ENCODE assay signal across 16 cellular contexts in the genomic region with DNA sequence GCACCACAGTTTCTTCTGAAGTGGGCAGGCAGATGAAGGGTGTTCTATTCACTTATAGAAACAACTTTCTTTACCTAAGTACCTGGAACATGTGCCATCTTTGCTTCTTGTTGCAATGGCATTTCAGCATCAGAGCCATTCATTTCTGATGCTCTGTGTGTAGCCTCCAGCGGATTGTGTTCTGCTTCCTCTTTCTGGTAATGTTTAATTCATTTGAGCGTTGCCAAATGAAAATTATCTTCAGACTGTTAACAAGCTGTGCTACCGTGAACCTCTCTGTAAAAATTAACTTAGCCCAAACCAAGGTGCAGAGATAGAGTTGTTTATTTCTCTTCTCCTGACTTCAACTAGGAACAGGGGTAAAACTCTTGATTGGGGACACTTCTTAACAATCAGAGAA.
DNase-seq lines count a peak whose midpoint lies in the region; ATAC-seq and TF ChIP-seq lines count a peak whose summit lies in the region.
"Had no signal": no experiment of that assay in that cellular context is flagged by ENCODE, and none has a peak within 500 bp of the region (broad histone marks: within the 10 kb centered on the region; RNA-seq: fewer than 3 reads in every experiment).

No MANE protein-coding gene starts in this region.

- DNase-seq in left colon (no peak), Caco-2 (no peak), NK-92 (lab: John Stamatoyannopoulos, UW; ENCODE audit: unreplicated experiment) (no peak), H4 (ENCODE audit: low spot score) (no peak), tibial artery (no peak)
- DNase-seq: activated T-cell treated with anti-CD3 and anti-CD28 coated beads, Interleukin-2, amount 50 U/mL, for 4 hours; PC-9; substantia nigra had no signal

- peaks cover 4% of the 10 kb centered on the region for H3K27me3 Mint-ChIP-seq in Caco-2 (ENCODE audit: insufficient read depth, unreplicated experiment)

- no peak overlapping the region for H3K4me3 Mint-ChIP-seq in Caco-2 (ENCODE audit: unreplicated experiment)
- H3K4me3 Mint-ChIP-seq: activated T-cell treated with anti-CD3 and anti-CD28 coated beads, Interleukin-2, amount 50 U/mL, for 4 hours had no signal

- no peaks in the 10 kb centered on the region for H3K4me1 Mint-ChIP-seq in Caco-2 (ENCODE audit: low read depth, unreplicated experiment)

- ATAC-seq in GM19025 (IDR thresholded peaks at IDR 0.05; ENCODE audit: low read depth, unreplicated experiment) = peak; percentile 79
- ATAC-seq in GM21576 (IDR thresholded peaks at IDR 0.05; ENCODE audit: unreplicated experiment) = peak; percentile 66
- peak; percentile 90 for ATAC-seq in HG03175 (IDR thresholded peaks at IDR 0.05; ENCODE audit: unreplicated experiment)
- ATAC-seq in left colon = peak; percentile 98
- ATAC-seq: activated CD4-positive, CD25-positive, alpha-beta regulatory T cell treated with anti-CD3 and anti-CD28 coated beads, Interleukin-2, amount 50 U/mL, for 24 hours; activated T-cell treated with anti-CD3 and anti-CD28 coated beads, Interleukin-2, amount 50 U/mL, for 4 hours; esophagus mucosa had no signal

- H3K9me3 ChIP-seq in Caco-2 = no peaks in the 10 kb centered on the region
- no peaks in the 10 kb centered on the region for H3K9me3 ChIP-seq in tibial artery
- H3K9me3 ChIP-seq: BLaER1 treated with 17β-estradiol and CSF1 and Interleukin-3, amounts not matched to agents 10 nM and 100 nM; neutrophil had no signal

- POLR2A ChIA-PET in Caco-2 (lab: Charles Lee) = no interaction called here

- H3K9me3 Mint-ChIP-seq in Caco-2 (ENCODE audit: unreplicated experiment) = no peaks in the 10 kb centered on the region
- H3K9me3 Mint-ChIP-seq: activated T-cell treated with anti-CD3 and anti-CD28 coated beads, Interleukin-2, amount 50 U/mL, for 4 hours had no signal

- H3K27ac ChIP-seq in tibial artery = no peak overlapping the region
- H3K27ac ChIP-seq: BLaER1 treated with 17β-estradiol and CSF1 and Interleukin-3, amounts not matched to agents 10 nM and 100 nM; HL-60; neutrophil; PC-9 had no signal

- H3K36me3 ChIP-seq in Caco-2 (ENCODE audit: control insufficient read depth, insufficient read depth, low read length) = no peaks in the 10 kb centered on the region
- H3K36me3 ChIP-seq in tibial artery = no peaks in the 10 kb centered on the region
- H3K36me3 ChIP-seq: BLaER1 treated with 17β-estradiol and CSF1 and Interleukin-3, amounts not matched to agents 10 nM and 100 nM; neutrophil had no signal

- H3K36me3 Mint-ChIP-seq in Caco-2 (ENCODE audit: insufficient read depth, unreplicated experiment) = no peaks in the 10 kb centered on the region

- no peaks in the 10 kb centered on the region for H3K27me3 ChIP-seq in Caco-2 (replicated peaks; ENCODE audit: control insufficient read depth, insufficient read depth, low read length)
- no peaks in the 10 kb centered on the region for H3K27me3 ChIP-seq in tibial artery
- H3K27me3 ChIP-seq: BLaER1 treated with 17β-estradiol and CSF1 and Interleukin-3, amounts not matched to agents 10 nM and 100 nM; neutrophil had no signal

- CTCF ChIA-PET in Caco-2 (lab: Charles Lee) = no interaction called here

- no peak for TF ChIP-seq CTCF in Caco-2 (IDR thresholded peaks at IDR 0.05; ENCODE audit: insufficient read depth in 1 of 2, low read depth in 1 of 2, low read length in 1 of 2, severe bottlenecking in 1 of 2, unreplicated experiment in 1 of 2)
- no peak for TF ChIP-seq CTCF in tibial artery (IDR thresholded peaks at IDR 0.05)

- H3K4me3 ChIP-seq in Caco-2 (ENCODE audit: low read depth, low read length) = no peak overlapping the region
- no peak overlapping the region for H3K4me3 ChIP-seq in tibial artery
- H3K4me3 ChIP-seq: BLaER1 treated with 17β-estradiol and CSF1 and Interleukin-3, amounts not matched to agents 10 nM and 100 nM; PC-9 had no signal

- intact Hi-C loops in left colon (cut with DNase I, micrococcal nuclease) = no loop called here
- intact Hi-C loops in Caco-2 (cut with micrococcal nuclease; ENCODE audit: unreplicated experiment) = no loop called here
- intact Hi-C loops in tibial artery (cut with DNase I; ENCODE audit: low total_unique reads) = no loop called here

- H3K27ac Mint-ChIP-seq in Caco-2 (ENCODE audit: unreplicated experiment) = no peak overlapping the region

- no TSS peak for BruUV-seq in Caco-2 (replicated peaks; lab: Mats Ljungman, UMichigan)

- H3K4me1 ChIP-seq in Caco-2 (no peaks in the 10 kb centered on the region), tibial artery (no peaks in the 10 kb centered on the region)
- H3K4me1 ChIP-seq: BLaER1 treated with 17β-estradiol and CSF1 and Interleukin-3, amounts not matched to agents 10 nM and 100 nM had no signal
